In genomic region chr1:235074335-235075120, GRCh38 we compare ENCODE assay signal across 8 cellular contexts. TPM values are rescaled to one million over a fixed set of nuclear protein-coding genes. Genes with fewer than 3 reads are reported as not detected.
DNase-seq lines count a peak whose midpoint lies in the region; ATAC-seq and TF ChIP-seq lines count a peak whose summit lies in the region.

No MANE protein-coding gene starts in this region.

- no peak overlapping the region for H3K4me3 Mint-ChIP-seq in osteocyte (ENCODE audit: unreplicated experiment)

- no peak for DNase-seq in activated CD4-positive, CD25-positive, alpha-beta regulatory T cell treated with anti-CD3 and anti-CD28 coated beads, Interleukin-2, amount 50 U/mL, for 72 hours
- DNase-seq in NCI-H345 treated with DMSO at 0.1 percent for 48 hours (lab: John Stamatoyannopoulos, UW; ENCODE audit: unreplicated experiment) (peak; percentile 40), activated T-cell treated with anti-CD3 and anti-CD28 coated beads for 48 hours (ENCODE audit: low read depth) (peak; percentile 63), fibroblast of pulmonary artery (ENCODE audit: low read depth) (peak; percentile 68), osteocyte (ENCODE audit: extremely low spot score, unreplicated experiment) (no peak), posterior vena cava (ENCODE audit: low spot score) (no peak)

- no peak overlapping the region for H3K4me3 ChIP-seq in fibroblast of pulmonary artery (replicated peaks; ENCODE audit: low read depth, low read length)

- no peak for TF ChIP-seq CTCF in fibroblast of pulmonary artery (IDR thresholded peaks at IDR 0.05; ENCODE audit: low read length, missing control alignments)
- no peak for TF ChIP-seq CTCF in osteocyte (IDR thresholded peaks at IDR 0.05)

- no peaks in the 10 kb centered on the region for H3K27me3 Mint-ChIP-seq in osteocyte (ENCODE audit: unreplicated experiment)

- intact Hi-C loops in posterior vena cava (cut with DNase I): loop anchor here (5.0 to 10.0 kb wide), 3 partner anchors 82 to 350 kb away; no protein-coding TSS in a partner anchor

- H3K27ac Mint-ChIP-seq in osteocyte (ENCODE audit: unreplicated experiment): peak overlapping the region; percentile 96

- peak; percentile 70 to 76 for ATAC-seq in activated CD4-positive, CD25-positive, alpha-beta regulatory T cell treated with anti-CD3 and anti-CD28 coated beads, Interleukin-2, amount 50 U/mL, for 24 hours
- peak; percentile 36 for ATAC-seq in HG02981 (IDR thresholded peaks at IDR 0.05; ENCODE audit: unreplicated experiment)

- H3K9me3 Mint-ChIP-seq in osteocyte (ENCODE audit: unreplicated experiment): no peaks in the 10 kb centered on the region

- H3K4me1 Mint-ChIP-seq in osteocyte (ENCODE audit: unreplicated experiment): peaks cover 27% of the 10 kb centered on the region

- H3K36me3 Mint-ChIP-seq in osteocyte (ENCODE audit: unreplicated experiment): no peaks in the 10 kb centered on the region

RNA-seq across cellular contexts. Expression of gene TOMM20, which starts 54.1 kb away (rescaled TPM):
- total RNA-seq in osteocyte (99.1 and 100 TPM in 2 replicates), posterior vena cava (10 to 100 TPM; 75.4 to 86.2 TPM)

Comparison
In these comparisons a context has a peak if more than half of its experiments do, and no peak if none do; other contexts are left out.
1. DNase-seq: peak in NCI-H345 treated with DMSO at 0.1 percent for 48 hours (single experiment), activated T-cell treated with anti-CD3 and anti-CD28 coated beads for 48 hours (single experiment) and fibroblast of pulmonary artery (single experiment); none in activated CD4-positive, CD25-positive, alpha-beta regulatory T cell treated with anti-CD3 and anti-CD28 coated beads, Interleukin-2, amount 50 U/mL, for 72 hours (single experiment), osteocyte (single experiment) and posterior vena cava (single experiment).